ENCODE assay signal across 8 cellular contexts in the genomic region with DNA sequence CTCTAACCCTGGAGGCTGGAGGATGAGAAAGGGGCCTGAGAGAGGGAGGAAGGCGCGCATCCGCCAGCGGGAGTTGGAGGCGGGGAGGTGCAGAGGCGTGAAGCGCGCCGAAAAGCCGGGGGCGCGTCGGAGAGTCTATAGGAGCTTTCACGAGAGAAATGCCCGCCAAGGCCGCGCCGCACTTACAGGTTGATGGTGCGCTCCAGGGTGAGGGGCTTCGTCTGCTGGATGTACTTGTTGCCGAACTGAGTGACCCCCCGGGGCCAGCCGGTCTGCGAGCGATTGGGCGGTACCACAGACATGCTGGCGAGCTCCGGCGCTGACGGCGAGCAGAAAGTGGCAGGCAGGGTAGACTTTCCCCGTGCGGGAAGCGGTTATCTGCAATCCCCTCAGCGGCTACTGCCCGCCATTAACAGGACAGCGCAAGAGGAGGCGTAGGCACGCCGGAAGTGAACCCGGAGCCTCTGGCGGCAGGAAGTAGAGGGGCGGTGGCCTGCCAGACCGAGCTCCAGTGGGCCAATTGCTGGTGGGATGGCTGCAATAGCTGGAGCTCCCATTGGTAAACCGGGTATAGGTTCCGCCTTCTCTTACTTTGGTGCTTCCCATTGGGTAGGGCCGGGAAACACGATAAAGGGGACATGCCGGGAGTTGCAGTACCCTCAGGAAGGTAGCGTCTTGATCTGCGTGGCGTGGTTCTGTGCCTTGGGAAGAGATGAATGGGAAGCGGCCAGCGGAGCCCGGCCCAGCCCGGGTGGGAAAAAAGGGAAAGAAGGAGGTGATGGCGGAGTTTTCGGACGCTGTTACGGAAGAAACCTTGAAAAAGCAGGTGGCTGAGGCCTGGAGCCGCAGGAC. TPM values are rescaled to one million over a fixed set of nuclear protein-coding genes. Genes with fewer than 3 reads are reported as not detected.
DNase-seq lines count a peak whose midpoint lies in the region; ATAC-seq lines count a peak whose summit lies in the region.

A gene (minus strand): TSS at position 432 of the 852 bp plus-strand sequence. CDS start 130 bp downstream, at position 302.
A gene (plus strand): TSS at position 654 of the 852 bp plus-strand sequence. CDS start 59 bp downstream, at position 713.

- peak within 1 kb of the TSS; percentile 97 to 99 (median 98) for H3K4me3 Mint-ChIP-seq in immature natural killer cell

- peak; percentile 96 for ATAC-seq in GM19023 (IDR thresholded peaks at IDR 0.05; ENCODE audit: unreplicated experiment)
- ATAC-seq in HG03280 (IDR thresholded peaks at IDR 0.05; ENCODE audit: unreplicated experiment): peak; percentile 97

- H3K9me3 Mint-ChIP-seq in immature natural killer cell: no peaks in the 10 kb centered on the region

- DNase-seq in AG08396 (ENCODE audit: low spot score) (peak; percentile 98), NCI-H345 treated with DMSO at 0.1 percent for 48 hours (lab: John Stamatoyannopoulos, UW; ENCODE audit: unreplicated experiment) (peak; percentile 84), immature natural killer cell (peak; percentile 92), smooth muscle cell of the brain vasculature (ENCODE audit: low read depth, low spot score) (peak; percentile 91)
- DNase-seq in activated CD4-positive, CD25-positive, alpha-beta regulatory T cell (lab: John Stamatoyannopoulos, UW): peak; percentile 66 to 83 (median 81)
- peak; percentile 94 for DNase-seq in central memory CD4-positive, alpha-beta T cell

- H3K27me3 Mint-ChIP-seq in immature natural killer cell (ENCODE audit: low read depth in 3 of 3): peaks cover 0 to 2% (median 0%) of the 10 kb centered on the region in 3 donors

- H3K27ac Mint-ChIP-seq in immature natural killer cell: peak within 1 kb of the TSS; percentile 86 to 97 (median 95)

- peaks cover 14 to 25% (median 16%) of the 10 kb centered on the region in 3 donors for H3K36me3 Mint-ChIP-seq in immature natural killer cell

- H3K4me1 Mint-ChIP-seq in immature natural killer cell: peaks cover 38 to 62% of the 10 kb centered on the region in 2 donors

RNA-seq across cellular contexts. Expression of the first gene that starts in this region (rescaled TPM):
- 10 to 100 TPM; 71.2 to 79.8 (median 76.8) TPM for polyA plus RNA-seq in immature natural killer cell

RNA-seq across cellular contexts. Expression of the second gene that starts in this region (rescaled TPM):
- 10 to 100 TPM; 61.1 to 96.7 (median 80.5) TPM for polyA plus RNA-seq in immature natural killer cell

Comparison
In these comparisons a context has a peak if more than half of its experiments do, and no peak if none do; other contexts are left out.
1. Peak in every context shown above with its lines: DNase-seq and ATAC-seq.